10 cellular contexts compared by ENCODE assay signal in the genomic region with DNA sequence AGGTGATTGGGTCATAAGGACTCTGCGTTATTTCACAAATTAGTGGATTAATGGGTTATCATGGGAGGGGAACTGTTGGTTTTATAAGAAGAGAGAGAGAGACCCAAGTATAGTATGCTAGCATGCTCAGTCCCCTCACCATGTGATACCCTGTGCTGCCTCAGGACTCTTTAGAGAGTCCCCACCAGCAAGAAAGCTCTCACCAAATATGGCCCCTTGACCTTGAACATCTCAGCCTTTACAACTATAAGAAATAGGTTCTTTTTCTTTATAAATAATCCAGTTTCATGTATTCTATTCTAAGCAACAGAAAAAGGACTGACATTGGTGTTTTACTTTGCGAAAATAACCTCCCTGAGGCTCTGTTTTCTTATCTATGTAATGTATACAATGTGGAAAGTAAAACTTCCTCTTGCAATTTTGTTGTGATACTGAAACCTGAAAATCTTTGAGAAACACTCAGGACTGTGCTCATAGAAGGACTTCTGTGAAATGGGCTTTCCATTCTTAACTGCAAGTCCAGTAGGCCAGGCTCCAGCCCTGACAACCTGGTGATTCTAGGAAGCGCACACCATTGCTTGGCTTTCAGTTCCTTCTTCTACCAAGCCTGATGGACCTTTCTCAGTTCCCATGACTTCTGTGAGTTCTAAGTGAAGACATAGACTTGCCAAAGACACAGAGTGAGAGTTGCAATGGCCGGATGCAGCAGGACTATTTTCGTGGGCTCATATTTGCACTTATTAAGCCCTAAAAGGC.
DNase-seq lines count a peak whose midpoint lies in the region; ATAC-seq lines count a peak whose summit lies in the region.
"Had no signal": no experiment of that assay in that cellular context is flagged by ENCODE, and none has a peak within 500 bp of the region (broad histone marks: within the 10 kb centered on the region; RNA-seq: fewer than 3 reads in every experiment).

No MANE protein-coding gene starts in this region.

- H3K27me3 Mint-ChIP-seq in stimulated activated naive CD8-positive, alpha-beta T cell treated with anti-CD3 and anti-CD28 coated beads, Interleukin-15, Interleukin-2, amounts not matched to agents 100 ng/mL and 50 ng/mL, for 24 hours, result no peaks in the 10 kb centered on the region
- H3K27me3 Mint-ChIP-seq: stimulated activated naive CD8-positive, alpha-beta T cell treated with anti-CD3 and anti-CD28 coated beads, Interleukin-15, amount 100 ng/mL, for 72 hours had no signal

- H3K4me3 Mint-ChIP-seq in stimulated activated naive CD8-positive, alpha-beta T cell treated with anti-CD3 and anti-CD28 coated beads, Interleukin-15, Interleukin-2, amounts not matched to agents 100 ng/mL and 50 ng/mL, for 24 hours, result no peak overlapping the region
- H3K4me3 Mint-ChIP-seq: stimulated activated naive CD8-positive, alpha-beta T cell treated with anti-CD3 and anti-CD28 coated beads, Interleukin-15, amount 100 ng/mL, for 72 hours had no signal

- ATAC-seq in stimulated activated naive CD8-positive, alpha-beta T cell treated with anti-CD3 and anti-CD28 coated beads, Interleukin-15, Interleukin-2, amounts not matched to agents 100 U/mL and 50 U/mL, for 24 hours, result no peak
- peak; percentile 87 for ATAC-seq in HG02885 (IDR thresholded peaks at IDR 0.05; ENCODE audit: poor library complexity, unreplicated experiment)
- ATAC-seq: stimulated activated naive CD8-positive, alpha-beta T cell treated with anti-CD3 and anti-CD28 coated beads, Interleukin-15, amount 100 ng/mL, for 72 hours had no signal

- H3K9me3 Mint-ChIP-seq in stimulated activated naive CD8-positive, alpha-beta T cell treated with anti-CD3 and anti-CD28 coated beads, Interleukin-15, Interleukin-2, amounts not matched to agents 100 ng/mL and 50 ng/mL, for 24 hours, result peaks cover 4% of the 10 kb centered on the region

- H3K4me1 Mint-ChIP-seq in stimulated activated naive CD8-positive, alpha-beta T cell treated with anti-CD3 and anti-CD28 coated beads, Interleukin-15, Interleukin-2, amounts not matched to agents 100 ng/mL and 50 ng/mL, for 24 hours (ENCODE audit: low read depth), result peaks cover 22% of the 10 kb centered on the region

- H3K36me3 Mint-ChIP-seq in stimulated activated naive CD8-positive, alpha-beta T cell treated with anti-CD3 and anti-CD28 coated beads, Interleukin-15, Interleukin-2, amounts not matched to agents 100 ng/mL and 50 ng/mL, for 24 hours (ENCODE audit: low read depth), result no peaks in the 10 kb centered on the region

- DNase-seq in stimulated activated naive CD8-positive, alpha-beta T cell treated with anti-CD3 and anti-CD28 coated beads, Interleukin-15, Interleukin-2, amounts not matched to agents 100 U/mL and 50 U/mL, for 24 hours, result no peak
- DNase-seq in NAMALWA (ENCODE audit: low spot score) (peak; percentile 71), GF-D8 (lab: John Stamatoyannopoulos, UW) (no peak), NCI-H526 treated with DMSO at 0.1 percent for 48 hours (lab: John Stamatoyannopoulos, UW) (no peak), glomerular visceral epithelial cell (ENCODE audit: extremely low spot score) (no peak)
- no peak for DNase-seq in stimulated activated CD4-positive, alpha-beta T cell treated with anti-CD3 and anti-CD28 coated beads, Interleukin-15, amount 100 ng/mL, for 24 hours
- DNase-seq: NCI-H748 treated with DMSO at 0.1 percent for 48 hours; stimulated activated naive CD8-positive, alpha-beta T cell treated with anti-CD3 and anti-CD28 coated beads, Interleukin-15, amount 100 ng/mL, for 72 hours had no signal

- H3K27ac Mint-ChIP-seq in stimulated activated naive CD8-positive, alpha-beta T cell treated with anti-CD3 and anti-CD28 coated beads, Interleukin-15, Interleukin-2, amounts not matched to agents 100 ng/mL and 50 ng/mL, for 24 hours, result peak overlapping the region; percentile 8
- H3K27ac Mint-ChIP-seq: stimulated activated naive CD8-positive, alpha-beta T cell treated with anti-CD3 and anti-CD28 coated beads, Interleukin-15, amount 100 ng/mL, for 72 hours had no signal
